ENCODE assay signal across 1 cellular context in genomic region chr1:178093150-178093957, GRCh38.
TF ChIP-seq lines count a peak whose summit lies in the region.

No MANE protein-coding gene starts in this region.

TF ChIP-seq in HepG2, 621 proteins besides CTCF, POLR2A, EP300 and RAD21 (continued from another document and continues in another):
- TF ChIP-seq HIC2 (CRISPR knock-in tag; IDR thresholded peaks at IDR 0.05; ENCODE audit: low read depth) (0 out of 2 replicates have a peak, but pooled peaks have one; percentile 21), THAP11 (CRISPR knock-in tag; IDR thresholded peaks at IDR 0.05) (0 out of 2 replicates have a peak, but pooled peaks have one; percentile 52), GRHL1 (CRISPR knock-in tag; conservative IDR thresholded peaks at IDR 0.05) (no peak), ZXDC (CRISPR knock-in tag; IDR thresholded peaks at IDR 0.05) (no peak), WIZ (CRISPR knock-in tag; IDR thresholded peaks at IDR 0.05) (no peak), ZNF615 (CRISPR knock-in tag; IDR thresholded peaks at IDR 0.05; ENCODE audit: borderline replicate concordance) (no peak), PCBP2 (optimal IDR thresholded peaks at IDR 0.05; ENCODE audit: low read depth, low read length, poor library complexity, severe bottlenecking) (no peak), ZNF747 (CRISPR knock-in tag; IDR thresholded peaks at IDR 0.05; ENCODE audit: borderline replicate concordance) (no peak), ZBTB4 (CRISPR knock-in tag; IDR thresholded peaks at IDR 0.05; ENCODE audit: borderline replicate concordance) (no peak), DMAP1 (CRISPR knock-in tag; IDR thresholded peaks at IDR 0.05) (no peak), ATF6 (CRISPR knock-in tag; conservative IDR thresholded peaks at IDR 0.05) (no peak), ZNF143 (CRISPR knock-in tag; IDR thresholded peaks at IDR 0.05) (peak; percentile 43; the same call in 1 of the 2 replicates), BRF2 (CRISPR knock-in tag; IDR thresholded peaks at IDR 0.05) (no peak), CBFB (CRISPR knock-in tag; IDR thresholded peaks at IDR 0.05) (no peak), ZNF720 (CRISPR knock-in tag; IDR thresholded peaks at IDR 0.05) (no peak), HOXA9 (CRISPR knock-in tag; IDR thresholded peaks at IDR 0.05; ENCODE audit: borderline replicate concordance) (no peak), PATZ1 (CRISPR knock-in tag; IDR thresholded peaks at IDR 0.05) (no peak; the same call in 1 of the 2 replicates), ZNF691 (CRISPR knock-in tag; IDR thresholded peaks at IDR 0.05; ENCODE audit: borderline replicate concordance, low read depth) (no peak), GPBP1L1 (CRISPR knock-in tag; IDR thresholded peaks at IDR 0.05) (no peak), MEIS2 (CRISPR knock-in tag; IDR thresholded peaks at IDR 0.05) (no peak), ZNF879 (CRISPR knock-in tag; IDR thresholded peaks at IDR 0.05) (no peak), ZNF672 (CRISPR knock-in tag; IDR thresholded peaks at IDR 0.05) (no peak), SRF (IDR thresholded peaks at IDR 0.05; ENCODE audit: low read depth, low read length) (peak; percentile 92), ZC3H13 (CRISPR knock-in tag; IDR thresholded peaks at IDR 0.05) (0 out of 2 replicates have a peak, but pooled peaks have one; percentile 37), MLLT10 (CRISPR knock-in tag; IDR thresholded peaks at IDR 0.05) (no peak), BCL6 (CRISPR knock-in tag; IDR thresholded peaks at IDR 0.05) (peak; percentile 92), ZNF451 (CRISPR knock-in tag; IDR thresholded peaks at IDR 0.05) (peak; percentile 54; the same call in 1 of the 2 replicates), HOXA3 (CRISPR knock-in tag; IDR thresholded peaks at IDR 0.05) (peak; percentile 69; the same call in 1 of the 2 replicates), HNRNPLL (IDR thresholded peaks at IDR 0.05; ENCODE audit: low read depth, low read length, poor library complexity, severe bottlenecking) (no peak), CBX5 (CRISPR knock-in tag; IDR thresholded peaks at IDR 0.05; ENCODE audit: borderline replicate concordance) (no peak), ERF (CRISPR knock-in tag; IDR thresholded peaks at IDR 0.05) (peak; percentile 58; the same call in 1 of the 2 replicates), GMEB2 (CRISPR knock-in tag; IDR thresholded peaks at IDR 0.05; ENCODE audit: low read depth) (no peak), KLF16 (CRISPR knock-in tag; IDR thresholded peaks at IDR 0.05) (0 out of 4 replicates have a peak, but pooled peaks of 1 of the 2 experiments have one; percentile 55), ZSCAN29 (CRISPR knock-in tag; conservative IDR thresholded peaks at IDR 0.05) (0 out of 2 replicates have a peak, but pooled peaks have one; percentile 10), ZNF619 (CRISPR knock-in tag; IDR thresholded peaks at IDR 0.05) (no peak), ZNF343 (CRISPR knock-in tag; IDR thresholded peaks at IDR 0.05) (no peak), MTF2 (CRISPR knock-in tag; IDR thresholded peaks at IDR 0.05; ENCODE audit: borderline replicate concordance) (no peak), ZNF414 (CRISPR knock-in tag; IDR thresholded peaks at IDR 0.05) (no peak), SPEN (CRISPR knock-in tag; IDR thresholded peaks at IDR 0.05; ENCODE audit: low read depth) (peak; percentile 50; the same call in 1 of the 2 replicates), SP4 (CRISPR knock-in tag; IDR thresholded peaks at IDR 0.05) (peak; percentile 21; the same call in 1 of the 2 replicates), TSC22D2 (CRISPR knock-in tag; IDR thresholded peaks at IDR 0.05; ENCODE audit: borderline replicate concordance) (no peak), ATRX (CRISPR knock-in tag; IDR thresholded peaks at IDR 0.05; ENCODE audit: borderline replicate concordance) (no peak), ZNF543 (CRISPR knock-in tag; IDR thresholded peaks at IDR 0.05) (no peak; the same call in 1 of the 2 replicates), KAT7 (CRISPR knock-in tag; IDR thresholded peaks at IDR 0.05; ENCODE audit: borderline replicate concordance) (no peak)
